Comparison of ENCODE assay signal across 24 cellular contexts in genomic region chr22:27246558-27246957, GRCh38.
"Had no signal": no experiment of that assay in that cellular context is flagged by ENCODE, and none has a peak within 500 bp of the region (broad histone marks: within the 10 kb centered on the region; RNA-seq: fewer than 3 reads in every experiment).

No MANE protein-coding gene starts in this region.

- H3K4me3 Mint-ChIP-seq: mesothelial cell of epicardium; stimulated activated effector memory CD8-positive, alpha-beta T cell treated with anti-CD3 and anti-CD28 coated beads, Interleukin-12 subunit alpha, Interleukin-12 subunit beta, amount 100 ng/mL, for 72 hours had no signal

- H3K27ac Mint-ChIP-seq: immature natural killer cell; progenitor cell of endocrine pancreas; stimulated activated effector memory CD8-positive, alpha-beta T cell treated with anti-CD3 and anti-CD28 coated beads, Interleukin-12 subunit alpha, Interleukin-12 subunit beta, amount 100 ng/mL, for 72 hours had no signal

- H3K27me3 ChIP-seq: esophagus muscularis mucosa, gastroesophageal sphincter, neutrophil, pancreas, sigmoid colon, stomach, thyroid gland had no signal

- H3K9me3 ChIP-seq: esophagus muscularis mucosa, gastroesophageal sphincter, neutrophil, pancreas, sigmoid colon, thyroid gland had no signal

- ATAC-seq: foreskin keratinocyte; gastroesophageal sphincter; naive thymus-derived CD4-positive, alpha-beta T cell; pancreas; stimulated activated effector memory CD8-positive, alpha-beta T cell treated with anti-CD3 and anti-CD28 coated beads, Interleukin-12 subunit alpha, Interleukin-12 subunit beta, amount 100 ng/mL, for 72 hours had no signal

- H3K4me1 ChIP-seq: foreskin keratinocyte had no signal

- H3K9me3 Mint-ChIP-seq: immature natural killer cell had no signal

- FAIRE-seq: colon, keratinocyte, pancreas had no signal

- H3K36me3 ChIP-seq: esophagus muscularis mucosa, gastroesophageal sphincter, neutrophil, pancreas, sigmoid colon, stomach, thyroid gland had no signal

- H3K36me3 Mint-ChIP-seq: immature natural killer cell; naive thymus-derived CD4-positive, alpha-beta T cell; stimulated activated effector memory CD8-positive, alpha-beta T cell treated with anti-CD3 and anti-CD28 coated beads, Interleukin-12 subunit alpha, Interleukin-12 subunit beta, amount 100 ng/mL, for 72 hours had no signal

- H3K27ac ChIP-seq: dorsolateral prefrontal cortex, foreskin keratinocyte, neutrophil had no signal

- H3K4me3 ChIP-seq: esophagus muscularis mucosa, gastroesophageal sphincter, pancreas, sigmoid colon, stomach, thyroid gland had no signal

- DNase-seq: caudate nucleus; dorsolateral prefrontal cortex; effector CD4-positive, alpha-beta T cell; foreskin keratinocyte; hypothalamus; immature natural killer cell; mesenchymal stem cell; naive thymus-derived CD4-positive, alpha-beta T cell; pancreas; sigmoid colon; stimulated activated CD4-positive, alpha-beta T cell treated with anti-CD3 and anti-CD28 coated beads, Interleukin-2, amount 100 ng/mL, for 24 hours; stimulated activated CD4-positive, alpha-beta T cell treated with anti-CD3 and anti-CD28 coated beads, Interleukin-4, amount 100 ng/mL, for 24 hours; stimulated activated naive CD4-positive, alpha-beta T cell treated with Interleukin-2 at 50 U/mL for 16 hours; stomach; thyroid gland; trophoblast cell had no signal
